In the genomic region with DNA sequence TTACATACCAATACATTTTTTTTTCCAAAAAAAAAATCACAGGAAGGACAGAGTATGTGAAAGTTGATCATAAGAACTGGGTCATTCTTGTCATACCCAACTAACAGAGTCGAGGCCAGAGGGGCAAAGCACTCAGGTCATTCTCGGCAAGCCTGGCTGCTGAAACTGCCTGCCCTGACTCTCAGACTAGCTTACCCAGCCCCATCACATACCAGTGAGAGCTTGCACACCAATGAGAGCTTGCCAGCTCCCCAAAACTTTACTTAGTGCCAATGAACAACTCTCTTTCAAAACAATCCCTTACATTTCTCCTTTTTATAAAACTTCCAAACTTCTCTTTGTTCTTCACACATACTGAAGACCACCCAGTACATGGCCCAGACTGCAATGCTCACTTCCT, we compare ENCODE assay signal across 18 cellular contexts. TPM values are rescaled to one million over a fixed set of nuclear protein-coding genes. Genes with fewer than 3 reads are reported as not detected.
A peak's percentile ranks its signal among the peaks of the same experiment; 100 is the strongest.
DNase-seq lines count a peak whose midpoint lies in the region; ATAC-seq and TF ChIP-seq lines count a peak whose summit lies in the region.
"Had no signal": no experiment of that assay in that cellular context is flagged by ENCODE, and none has a peak within 500 bp of the region (broad histone marks: within the 10 kb centered on the region; RNA-seq: fewer than 3 reads in every experiment).

No MANE protein-coding gene starts in this region.

- H3K27me3 ChIP-seq in CD4-positive, CD25-positive, alpha-beta regulatory T cell (ENCODE audit: control insufficient read depth, insufficient read depth, low read length): no peaks in the 10 kb centered on the region
- H3K27me3 ChIP-seq in GM23338 (ENCODE audit: insufficient read depth): no peaks in the 10 kb centered on the region
- H3K27me3 ChIP-seq: BLaER1, gastroesophageal sphincter had no signal

- ATAC-seq in CD4-positive, CD25-positive, alpha-beta regulatory T cell (ENCODE audit: low read depth in 2 of 2): no peak
- no peak for ATAC-seq in GM23338
- no peak for ATAC-seq in naive B cell (ENCODE audit: low read depth in 2 of 2)
- no peak for ATAC-seq in GM18519 (IDR thresholded peaks at IDR 0.05; ENCODE audit: low FRiP score, unreplicated experiment)
- no peak for ATAC-seq in GM18867 (IDR thresholded peaks at IDR 0.05; ENCODE audit: unreplicated experiment)
- ATAC-seq in GM18520 (IDR thresholded peaks at IDR 0.05; ENCODE audit: unreplicated experiment): no peak
- ATAC-seq: activated CD8-positive, alpha-beta memory T cell treated with anti-CD3 and anti-CD28 coated beads, Interleukin-2, amount 10 ng/mL, durations not matched to agents 7 days and 5 days; gastroesophageal sphincter had no signal

- no peaks in the 10 kb centered on the region for H3F3A ChIP-seq in GM23338 (replicated peaks; ENCODE audit: low read depth)

- peaks cover 29% of the 10 kb centered on the region for H4K20me1 ChIP-seq in GM23338 (replicated peaks; ENCODE audit: insufficient read depth)

- peak overlapping the region in 3 of 4 donors; percentile 17 to 58 (median 30) for H3K4me3 Mint-ChIP-seq in CD4-positive, CD25-positive, alpha-beta regulatory T cell
- no peak overlapping the region for H3K4me3 Mint-ChIP-seq in GM23338
- no peak overlapping the region for H3K4me3 Mint-ChIP-seq in activated T-helper 1 cell treated with anti-CD3 and anti-CD28 coated beads, Interleukin-12 subunit alpha, Interleukin-12 subunit beta, Interleukin-2, Interleukin-4 antibody, amounts not matched to agents 30 ng/mL and 10 ng/mL and 1 ng/mL, durations not matched to agents 14 hours and 24 hours and 36 hours
- H3K4me3 Mint-ChIP-seq in naive B cell: no peak overlapping the region
- H3K4me3 Mint-ChIP-seq: activated CD8-positive, alpha-beta memory T cell treated with anti-CD3 and anti-CD28 coated beads, Interleukin-2, amount 10 ng/mL, durations not matched to agents 7 days and 5 days; activated naive CD8-positive, alpha-beta T cell treated with anti-CD3 and anti-CD28 coated beads, Interleukin-2, amount 10 ng/mL, durations not matched to agents 7 days and 5 days; endodermal cell had no signal

- H3K79me2 ChIP-seq in GM23338 (replicated peaks; ENCODE audit: insufficient read depth): peaks cover 82% of the 10 kb centered on the region

- no peak for TF ChIP-seq CTCF in GM23338 (conservative IDR thresholded peaks at IDR 0.05; ENCODE audit: low read depth in 2 of 2)

- H3K9me3 Mint-ChIP-seq in CD4-positive, CD25-positive, alpha-beta regulatory T cell: no peaks in the 10 kb centered on the region
- H3K9me3 Mint-ChIP-seq in GM23338: no peaks in the 10 kb centered on the region
- H3K9me3 Mint-ChIP-seq in activated T-helper 1 cell treated with anti-CD3 and anti-CD28 coated beads, Interleukin-12 subunit alpha, Interleukin-12 subunit beta, Interleukin-2, Interleukin-4 antibody, amounts not matched to agents 30 ng/mL and 10 ng/mL and 1 ng/mL, durations not matched to agents 14 hours and 24 hours and 36 hours: no peaks in the 10 kb centered on the region
- H3K9me3 Mint-ChIP-seq in naive B cell: no peaks in the 10 kb centered on the region
- H3K9me3 Mint-ChIP-seq: activated naive CD8-positive, alpha-beta T cell treated with anti-CD3 and anti-CD28 coated beads, Interleukin-2, amount 10 ng/mL, durations not matched to agents 7 days and 5 days; endodermal cell had no signal

- no peaks in the 10 kb centered on the region for H3K27me3 Mint-ChIP-seq in CD4-positive, CD25-positive, alpha-beta regulatory T cell
- H3K27me3 Mint-ChIP-seq in GM23338 (ENCODE audit: insufficient read depth, low read depth, poor library complexity) (peaks cover 7% of the 10 kb centered on the region), naive B cell (no peaks in the 10 kb centered on the region)
- H3K27me3 Mint-ChIP-seq in activated T-helper 1 cell treated with anti-CD3 and anti-CD28 coated beads, Interleukin-12 subunit alpha, Interleukin-12 subunit beta, Interleukin-2, Interleukin-4 antibody, amounts not matched to agents 30 ng/mL and 10 ng/mL and 1 ng/mL, durations not matched to agents 14 hours and 24 hours and 36 hours (ENCODE audit: insufficient read depth): no peaks in the 10 kb centered on the region
- H3K27me3 Mint-ChIP-seq: activated CD8-positive, alpha-beta memory T cell treated with anti-CD3 and anti-CD28 coated beads, Interleukin-2, amount 10 ng/mL, durations not matched to agents 7 days and 5 days; activated naive CD8-positive, alpha-beta T cell treated with anti-CD3 and anti-CD28 coated beads, Interleukin-2, amount 10 ng/mL, durations not matched to agents 7 days and 5 days had no signal

- peaks cover 49 to 85% (median 65%) of the 10 kb centered on the region in 4 donors for H3K4me1 Mint-ChIP-seq in CD4-positive, CD25-positive, alpha-beta regulatory T cell
- H3K4me1 Mint-ChIP-seq in GM23338 (peaks cover 74% of the 10 kb centered on the region), naive B cell (peaks cover 37 to 54% (median 49%) of the 10 kb centered on the region in 3 donors)
- H3K4me1 Mint-ChIP-seq in activated T-helper 1 cell treated with anti-CD3 and anti-CD28 coated beads, Interleukin-12 subunit alpha, Interleukin-12 subunit beta, Interleukin-2, Interleukin-4 antibody, amounts not matched to agents 30 ng/mL and 10 ng/mL and 1 ng/mL, durations not matched to agents 14 hours and 24 hours and 36 hours (ENCODE audit: low read depth): peaks cover 81% of the 10 kb centered on the region

- no peak overlapping the region for H3K4me2 ChIP-seq in GM23338
- H3K4me2 ChIP-seq: BLaER1, KMS-11, PC-9 had no signal

- H3K36me3 Mint-ChIP-seq in CD4-positive, CD25-positive, alpha-beta regulatory T cell: peaks cover 26% of the 10 kb centered on the region
- H3K36me3 Mint-ChIP-seq in GM23338 (ENCODE audit: low read depth) (peaks cover 17% of the 10 kb centered on the region), naive B cell (peaks cover 12 to 17% of the 10 kb centered on the region in 2 donors)
- H3K36me3 Mint-ChIP-seq in activated T-helper 1 cell treated with anti-CD3 and anti-CD28 coated beads, Interleukin-12 subunit alpha, Interleukin-12 subunit beta, Interleukin-2, Interleukin-4 antibody, amounts not matched to agents 30 ng/mL and 10 ng/mL and 1 ng/mL, durations not matched to agents 14 hours and 24 hours and 36 hours (ENCODE audit: low read depth): peaks cover 30% of the 10 kb centered on the region

- peak overlapping the region; percentile 22 to 86 (median 76) for H3K27ac Mint-ChIP-seq in CD4-positive, CD25-positive, alpha-beta regulatory T cell
- H3K27ac Mint-ChIP-seq in GM23338: 0 out of 2 replicates have a peak overlapping the region, but pooled peaks have one; percentile 1
- peak overlapping the region; percentile 41 for H3K27ac Mint-ChIP-seq in activated T-helper 1 cell treated with anti-CD3 and anti-CD28 coated beads, Interleukin-12 subunit alpha, Interleukin-12 subunit beta, Interleukin-2, Interleukin-4 antibody, amounts not matched to agents 30 ng/mL and 10 ng/mL and 1 ng/mL, durations not matched to agents 14 hours and 24 hours and 36 hours
- peak overlapping the region in 4 of 6 donors; percentile 52 to 80 (median 74) for H3K27ac Mint-ChIP-seq in naive B cell
- H3K27ac Mint-ChIP-seq: activated CD8-positive, alpha-beta memory T cell treated with anti-CD3 and anti-CD28 coated beads, Interleukin-2, amount 10 ng/mL, durations not matched to agents 7 days and 5 days; activated naive CD8-positive, alpha-beta T cell treated with anti-CD3 and anti-CD28 coated beads, Interleukin-2, amount 10 ng/mL, durations not matched to agents 7 days and 5 days; endodermal cell had no signal

- H2AFZ ChIP-seq in GM23338: no peak overlapping the region
- H2AFZ ChIP-seq: PC-9 had no signal

- no peak overlapping the region for H3K4me3 ChIP-seq in CD4-positive, CD25-positive, alpha-beta regulatory T cell (ENCODE audit: low read depth, low read length)
- H3K4me3 ChIP-seq in GM23338: no peak overlapping the region
- H3K4me3 ChIP-seq: BLaER1, gastroesophageal sphincter, PC-9 had no signal

- H3K36me3 ChIP-seq in CD4-positive, CD25-positive, alpha-beta regulatory T cell (ENCODE audit: control insufficient read depth, insufficient read depth, low read length): peaks cover 29% of the 10 kb centered on the region
- no peaks in the 10 kb centered on the region for H3K36me3 ChIP-seq in GM23338 (ENCODE audit: insufficient read depth)

- H3K9me2 ChIP-seq in GM23338 (ENCODE audit: insufficient read depth): no peaks in the 10 kb centered on the region

- H3K9me3 ChIP-seq in CD4-positive, CD25-positive, alpha-beta regulatory T cell (ENCODE audit: control insufficient read depth in 2 of 2, low read length in 2 of 2): no peaks in the 10 kb centered on the region
- H3K9me3 ChIP-seq: BLaER1, gastroesophageal sphincter had no signal

- intact Hi-C loops in activated T-helper 1 cell treated with anti-CD3 and anti-CD28 coated beads, Interleukin-12 subunit alpha, Interleukin-12 subunit beta, Interleukin-2, Interleukin-4 antibody, amounts not matched to agents 30 ng/mL and 10 ng/mL and 1 ng/mL, durations not matched to agents 14 hours and 24 hours and 36 hours (cut with micrococcal nuclease): no loop called here

- H3K27ac ChIP-seq in CD4-positive, CD25-positive, alpha-beta regulatory T cell (ENCODE audit: insufficient read depth, low read length, poor library complexity, severe bottlenecking): no peak overlapping the region
- no peak overlapping the region for H3K27ac ChIP-seq in GM23338 (ENCODE audit: low read depth)
- H3K27ac ChIP-seq: BLaER1, gastroesophageal sphincter, KMS-11 had no signal

- H3K4me1 ChIP-seq in CD4-positive, CD25-positive, alpha-beta regulatory T cell (ENCODE audit: control insufficient read depth, insufficient read depth, low read length, poor library complexity, severe bottlenecking): peaks cover 47% of the 10 kb centered on the region
- peaks cover 64% of the 10 kb centered on the region for H3K4me1 ChIP-seq in GM23338 (ENCODE audit: insufficient read depth)

- DNase-seq in CD4-positive, CD25-positive, alpha-beta regulatory T cell: no peak
- DNase-seq in GM23338 (ENCODE audit: low spot score) (no peak), naive B cell (no peak)
- no peak for DNase-seq in activated T-helper 1 cell treated with anti-CD3 and anti-CD28 coated beads, Interleukin-12 subunit alpha, Interleukin-12 subunit beta, Interleukin-2, Interleukin-4 antibody, amounts not matched to agents 30 ng/mL and 10 ng/mL and 1 ng/mL, durations not matched to agents 14 hours and 24 hours and 36 hours (ENCODE audit: low spot score)
- DNase-seq: activated CD8-positive, alpha-beta memory T cell treated with anti-CD3 and anti-CD28 coated beads, Interleukin-2, amount 10 ng/mL, durations not matched to agents 7 days and 5 days; activated naive CD8-positive, alpha-beta T cell treated with anti-CD3 and anti-CD28 coated beads, Interleukin-2, amount 10 ng/mL, durations not matched to agents 7 days and 5 days; endodermal cell; mesenchymal stem cell; NCI-H1417 treated with DMSO at 0.1 percent for 48 hours; NCI-H446 treated with DMSO at 0.1 percent for 48 hours; PC-9; retina had no signal

RNA-seq across cellular contexts. Expression of gene VOPP1, which starts 48.9 kb away (rescaled TPM):
- total RNA-seq in CD4-positive, CD25-positive, alpha-beta regulatory T cell: 128 TPM
- 10 to 100 TPM; 40.3 to 68.4 (median 56.1) TPM for polyA plus RNA-seq in CD4-positive, CD25-positive, alpha-beta regulatory T cell
- 71.0 and 73.7 TPM in 2 replicates for total RNA-seq in GM23338 (2014; rRNA removed; shearing (Covaris generic))
- polyA plus RNA-seq in GM23338 (2016; fragmentation: Nextera tagmentation; extraction: Ambion mirVana) (26.2 and 28.2 TPM in 2 replicates), naive B cell (ENCODE audit: low read depth in 6 of 6) (10 to 100 TPM; 27.5 to 78.6 (median 34.2) TPM)
- 96.3 and 102 TPM in 2 replicates for total RNA-seq in activated T-helper 1 cell treated with anti-CD3 and anti-CD28 coated beads, Interleukin-12 subunit alpha, Interleukin-12 subunit beta, Interleukin-2, Interleukin-4 antibody, amounts not matched to agents 30 ng/mL and 10 ng/mL and 1 ng/mL, durations not matched to agents 14 hours and 24 hours and 36 hours

Comparison
In these comparisons a context has a peak if more than half of its experiments do, and no peak if none do; other contexts are left out.
1. H3K27ac Mint-ChIP-seq: peak in every context shown above with its lines; median percentile 76 in CD4-positive, CD25-positive, alpha-beta regulatory T cell; 74 in naive B cell; 41 in activated T-helper 1 cell treated with anti-CD3 and anti-CD28 coated beads, Interleukin-12 subunit alpha, Interleukin-12 subunit beta, Interleukin-2, Interleukin-4 antibody, amounts not matched to agents 30 ng/mL and 10 ng/mL and 1 ng/mL, durations not matched to agents 14 hours and 24 hours and 36 hours; 1 in GM23338.
2. H3K4me3 Mint-ChIP-seq: peak in CD4-positive, CD25-positive, alpha-beta regulatory T cell (3 of 4); none in GM23338 (single experiment), activated T-helper 1 cell treated with anti-CD3 and anti-CD28 coated beads, Interleukin-12 subunit alpha, Interleukin-12 subunit beta, Interleukin-2, Interleukin-4 antibody, amounts not matched to agents 30 ng/mL and 10 ng/mL and 1 ng/mL, durations not matched to agents 14 hours and 24 hours and 36 hours (single experiment) and naive B cell (0 of 8).